Comparison of ENCODE assay signal across 8 cellular contexts in genomic region chr15:92906563-92907081, GRCh38. TPM values are rescaled to one million over a fixed set of nuclear protein-coding genes. Genes with fewer than 3 reads are reported as not detected.
DNase-seq lines count a peak whose midpoint lies in the region; ATAC-seq and TF ChIP-seq lines count a peak whose summit lies in the region.

No MANE protein-coding gene starts in this region.

- H2AFZ ChIP-seq in DND-41 (ENCODE audit: low read depth, low read length), result no peak overlapping the region

- peaks cover 69% of the 10 kb centered on the region for H3K4me1 ChIP-seq in DND-41 (ENCODE audit: insufficient read depth, low read length)
- H3K4me1 ChIP-seq in lower lobe of right lung, result peaks cover 82% of the 10 kb centered on the region
- H3K4me1 ChIP-seq in upper lobe of left lung, result peaks cover 68 to 81% (median 76%) of the 10 kb centered on the region in 4 donors

- peak in 1 of 4 donors; percentile 44 for TF ChIP-seq EP300 in upper lobe of left lung (IDR thresholded peaks at IDR 0.05)

- peak in 1 of 4 donors; percentile 40 for TF ChIP-seq POLR2A in upper lobe of left lung (IDR thresholded peaks at IDR 0.05)

- H3K79me2 ChIP-seq in DND-41 (ENCODE audit: insufficient read depth, low read length), result peaks cover 99% of the 10 kb centered on the region

- H3K9ac ChIP-seq in DND-41 (ENCODE audit: low read depth, low read length), result peak overlapping the region; percentile 93; the same call in 1 of the 2 replicates

- TF ChIP-seq CTCF in DND-41 (IDR thresholded peaks at IDR 0.05; ENCODE audit: borderline replicate concordance, extremely low read depth, low read length, poor library complexity, severe bottlenecking) (no peak), lower lobe of right lung (IDR thresholded peaks at IDR 0.05) (no peak), upper lobe of left lung (IDR thresholded peaks at IDR 0.05) (no peak)

- ATAC-seq in DND-41 (ENCODE audit: insufficient read depth, low read depth) (no peak), GM21447 (IDR thresholded peaks at IDR 0.05; ENCODE audit: unreplicated experiment) (peak; percentile 34), lower lobe of right lung (peak; percentile 3 to 53), upper lobe of left lung (ENCODE audit: low FRiP score in 2 of 2) (no peak)

- H4K20me1 ChIP-seq in DND-41 (ENCODE audit: insufficient read depth, low read length), result peaks cover 16% of the 10 kb centered on the region; the same call in 1 of the 2 replicates

- H3K9me3 ChIP-seq in DND-41 (ENCODE audit: insufficient read depth, low read length, severe bottlenecking) (no peaks in the 10 kb centered on the region), lower lobe of right lung (no peaks in the 10 kb centered on the region), upper lobe of left lung (no peaks in the 10 kb centered on the region)

- H3K4me2 ChIP-seq in DND-41 (ENCODE audit: insufficient read depth, low read length), result peak overlapping the region; percentile 79

- intact Hi-C loops in lower lobe of right lung (cut with DNase I), result no loop called here

- 29 to 52% methylated on average over 1 of the region's 1 CpG for WGBS in upper lobe of left lung, 2 donors

- H3K36me3 ChIP-seq in DND-41 (ENCODE audit: insufficient read depth, low read length) (peaks cover 62% of the 10 kb centered on the region), lower lobe of right lung (no peaks in the 10 kb centered on the region), upper lobe of left lung (peaks cover 0 to 3% (median 0%) of the 10 kb centered on the region in 4 donors)

- H3K27ac ChIP-seq in DND-41 (ENCODE audit: low read length) (peak overlapping the region; percentile 39; the same call in 1 of the 2 replicates), lower lobe of right lung (peak overlapping the region; percentile 96), upper lobe of left lung (peak overlapping the region; percentile 91 to 99 (median 97))

- H3K27me3 ChIP-seq in DND-41 (ENCODE audit: insufficient read depth, low read length, poor library complexity) (no peaks in the 10 kb centered on the region), lower lobe of right lung (ENCODE audit: low read depth) (no peaks in the 10 kb centered on the region), upper lobe of left lung (no peaks in the 10 kb centered on the region)

- no peak overlapping the region; a peak in 1 of 4 replicates for H3K4me3 ChIP-seq in DND-41 (ENCODE audit: low read depth in 1 of 2, low read length in 2 of 2)
- H3K4me3 ChIP-seq in lower lobe of right lung, result peak overlapping the region; percentile 66
- H3K4me3 ChIP-seq in upper lobe of left lung, result peak overlapping the region in 2 of 4 donors; percentile 54 to 62

- DNase-seq in DND-41, result no peak
- DNase-seq in M059J (ENCODE audit: low read depth), result peak; percentile 88
- peak; percentile 62 for DNase-seq in amniotic epithelial cell (ENCODE audit: low read depth)
- DNase-seq in lower lobe of right lung, result no peak
- DNase-seq in upper lobe of left lung, result no peak
- no peak for DNase-seq in NCI-H146 treated with DMSO at 0.1 percent for 48 hours (lab: John Stamatoyannopoulos, UW; ENCODE audit: unreplicated experiment)
- no peak for DNase-seq in nucleus accumbens (lab: John Stamatoyannopoulos, UW)

RNA-seq across cellular contexts. Expression of gene CHD2, which starts 6.5 kb away (rescaled TPM):
- total RNA-seq in M059J (2014; rRNA removed; shearing (Covaris generic)), result 29.2 and 35.0 TPM in 2 replicates
- total RNA-seq in lower lobe of right lung (158 TPM), upper lobe of left lung (100 to 1,000 TPM; 102 to 500 (median 155) TPM)

Comparison
In these comparisons a context has a peak if more than half of its experiments do, and no peak if none do; other contexts are left out.
1. ATAC-seq: peak in GM21447 (single experiment) and lower lobe of right lung (2 of 2); none in DND-41 (single experiment) and upper lobe of left lung (0 of 2).
2. DNase-seq: peak in M059J (single experiment) and amniotic epithelial cell (single experiment); none in DND-41 (single experiment), lower lobe of right lung (single experiment), upper lobe of left lung (0 of 2), NCI-H146 treated with DMSO at 0.1 percent for 48 hours (single experiment) and nucleus accumbens (0 of 56).
3. H3K27ac ChIP-seq: peak in every context shown above with its lines; median percentile 97 in upper lobe of left lung; 96 in lower lobe of right lung; 39 in DND-41.